Comparison of ENCODE assay signal across 9 cellular contexts in genomic region chr6:30612687-30613248, GRCh38. TPM values are rescaled to one million over a fixed set of nuclear protein-coding genes. Genes with fewer than 3 reads are reported as not detected.
DNase-seq lines count a peak whose midpoint lies in the region; ATAC-seq and TF ChIP-seq lines count a peak whose summit lies in the region.
"Had no signal": no experiment of that assay in that cellular context is flagged by ENCODE, and none has a peak within 500 bp of the region (broad histone marks: within the 10 kb centered on the region; RNA-seq: fewer than 3 reads in every experiment).

No MANE protein-coding gene starts in this region.

- H3K27me3 ChIP-seq in tibial nerve: no peaks in the 10 kb centered on the region

- H3K27ac Mint-ChIP-seq in activated naive CD4-positive, alpha-beta T cell treated with anti-CD3 and anti-CD28 coated beads for 36 hours: peak overlapping the region; percentile 95
- H3K27ac Mint-ChIP-seq in activated CD8-positive, alpha-beta T cell treated with anti-CD3 and anti-CD28 coated beads for 36 hours: peak overlapping the region; percentile 98

- POLR2A ChIA-PET in activated CD8-positive, alpha-beta T cell treated with anti-CD3 and anti-CD28 coated beads for 36 hours (lab: Charles Lee): interaction anchor here (0.8 to 5.3 kb wide), 16 partner anchors 12 to 146 kb away, joined by 3 to 121 read pairs (median 10); partner anchors contain the start of genes ABCF1, GNL1, PRR3 and TUBB

- DNase-seq in activated naive CD4-positive, alpha-beta T cell treated with anti-CD3 and anti-CD28 coated beads for 36 hours: no peak
- no peak for DNase-seq in activated naive CD4-positive, alpha-beta T cell treated with anti-CD3 and anti-CD28 coated beads, Interleukin-2, amount 50 U/mL, for 16 hours
- DNase-seq in activated CD8-positive, alpha-beta T cell treated with anti-CD3 and anti-CD28 coated beads for 36 hours: no peak
- DNase-seq in iris pigment epithelial cell (ENCODE audit: low read depth) (peak; percentile 77), tibial nerve (ENCODE audit: low spot score in 2 of 2) (no peak), RKO (ENCODE audit: low spot score) (no peak), DMS53 (lab: John Stamatoyannopoulos, UW) (no peak)
- DNase-seq: WERI-Rb-1 had no signal

- peaks cover 0 to 58% (median 39%) of the 10 kb centered on the region in 4 donors for H3K4me1 ChIP-seq in tibial nerve

- no peaks in the 10 kb centered on the region for H3K9me3 ChIP-seq in tibial nerve

- H3K4me1 Mint-ChIP-seq in activated naive CD4-positive, alpha-beta T cell treated with anti-CD3 and anti-CD28 coated beads for 36 hours (ENCODE audit: low read depth): peaks cover 53% of the 10 kb centered on the region
- H3K4me1 Mint-ChIP-seq in activated CD8-positive, alpha-beta T cell treated with anti-CD3 and anti-CD28 coated beads for 36 hours (ENCODE audit: low read depth): peaks cover 55% of the 10 kb centered on the region

- no peak for TF ChIP-seq CTCF in activated CD8-positive, alpha-beta T cell treated with anti-CD3 and anti-CD28 coated beads for 36 hours (IDR thresholded peaks at IDR 0.05)
- TF ChIP-seq CTCF in tibial nerve (IDR thresholded peaks at IDR 0.05): no peak

- peak overlapping the region; percentile 94 to 100 (median 97) for H3K27ac ChIP-seq in tibial nerve
- H3K27ac ChIP-seq: WERI-Rb-1 had no signal

- CTCF ChIA-PET in activated naive CD4-positive, alpha-beta T cell treated with anti-CD3 and anti-CD28 coated beads for 36 hours (lab: Charles Lee): interaction anchor here (0.7 to 3.7 kb wide), 12 partner anchors 15 to 475 kb away, joined by 3 to 38 read pairs (median 5); no protein-coding TSS in a partner anchor
- CTCF ChIA-PET in activated CD8-positive, alpha-beta T cell treated with anti-CD3 and anti-CD28 coated beads for 36 hours (lab: Charles Lee): interaction anchor here (0.8 to 4.7 kb wide), 21 partner anchors 8 to 475 kb away, joined by 3 to 50 read pairs (median 5); partner anchors contain the start of genes ABCF1 and ATAT1

- 43 to 47% methylated on average over 6 of the region's 6 CpGs for WGBS in tibial nerve, 2 donors

- peak overlapping the region; percentile 23 for H3K4me3 Mint-ChIP-seq in activated naive CD4-positive, alpha-beta T cell treated with anti-CD3 and anti-CD28 coated beads for 36 hours
- peak overlapping the region; percentile 95 for H3K4me3 Mint-ChIP-seq in activated CD8-positive, alpha-beta T cell treated with anti-CD3 and anti-CD28 coated beads for 36 hours

- TF ChIP-seq POLR2A in tibial nerve (IDR thresholded peaks at IDR 0.05): no peak

- H3K36me3 Mint-ChIP-seq in activated naive CD4-positive, alpha-beta T cell treated with anti-CD3 and anti-CD28 coated beads for 36 hours (ENCODE audit: low read depth): peaks cover 62% of the 10 kb centered on the region
- H3K36me3 Mint-ChIP-seq in activated CD8-positive, alpha-beta T cell treated with anti-CD3 and anti-CD28 coated beads for 36 hours (ENCODE audit: low read depth): peaks cover 84% of the 10 kb centered on the region

- no peak for ATAC-seq in activated CD8-positive, alpha-beta T cell treated with anti-CD3 and anti-CD28 coated beads for 36 hours
- ATAC-seq in activated CD4-positive, CD25-positive, alpha-beta regulatory T cell treated with anti-CD3 and anti-CD28 coated beads, Interleukin-2, amount 50 U/mL, for 24 hours: no peak

- no peak for TF ChIP-seq EP300 in tibial nerve (IDR thresholded peaks at IDR 0.05)

- H3K4me3 ChIP-seq in tibial nerve: no peak overlapping the region

- no peaks in the 10 kb centered on the region for H3K27me3 Mint-ChIP-seq in activated naive CD4-positive, alpha-beta T cell treated with anti-CD3 and anti-CD28 coated beads for 36 hours (ENCODE audit: low read depth)
- H3K27me3 Mint-ChIP-seq in activated CD8-positive, alpha-beta T cell treated with anti-CD3 and anti-CD28 coated beads for 36 hours: no peaks in the 10 kb centered on the region

- intact Hi-C loops in activated naive CD4-positive, alpha-beta T cell treated with anti-CD3 and anti-CD28 coated beads for 36 hours (cut with micrococcal nuclease): loop anchor here (10.0 kb wide), 1 partner anchor 548 kb away; the partner anchor contains the start of genes POLR1H and PPP1R11
- intact Hi-C loops in activated CD8-positive, alpha-beta T cell treated with anti-CD3 and anti-CD28 coated beads for 36 hours (cut with micrococcal nuclease): no loop called here

- peaks cover 7 to 31% (median 8%) of the 10 kb centered on the region in 3 donors for H3K36me3 ChIP-seq in tibial nerve

- H3K9me3 Mint-ChIP-seq in activated naive CD4-positive, alpha-beta T cell treated with anti-CD3 and anti-CD28 coated beads for 36 hours: no peaks in the 10 kb centered on the region
- H3K9me3 Mint-ChIP-seq in activated CD8-positive, alpha-beta T cell treated with anti-CD3 and anti-CD28 coated beads for 36 hours: no peaks in the 10 kb centered on the region

RNA-seq across cellular contexts. Expression of gene PPP1R10, which starts 4.3 kb away (rescaled TPM):
- 10 to 100 TPM; 47.1 to 49.1 TPM for total RNA-seq in activated naive CD4-positive, alpha-beta T cell treated with anti-CD3 and anti-CD28 coated beads for 36 hours
- total RNA-seq in activated CD8-positive, alpha-beta T cell treated with anti-CD3 and anti-CD28 coated beads for 36 hours: 10 to 100 TPM; 59.0 to 59.8 TPM
- 10 to 100 TPM; 29.4 to 48.6 (median 39.3) TPM for total RNA-seq in tibial nerve

RNA-seq across cellular contexts. Expression of gene MRPS18B, which starts 4.9 kb away (rescaled TPM):
- 100 to 1,000 TPM; 118 to 120 TPM for total RNA-seq in activated naive CD4-positive, alpha-beta T cell treated with anti-CD3 and anti-CD28 coated beads for 36 hours
- total RNA-seq in activated CD8-positive, alpha-beta T cell treated with anti-CD3 and anti-CD28 coated beads for 36 hours: 100 to 1,000 TPM; 109 to 110 TPM
- total RNA-seq in tibial nerve: 10 to 100 TPM; 36.9 to 67.7 (median 50.3) TPM

RNA-seq across cellular contexts. Expression of gene ATAT1, which starts 13.9 kb away (rescaled TPM):
- total RNA-seq in activated naive CD4-positive, alpha-beta T cell treated with anti-CD3 and anti-CD28 coated beads for 36 hours: 1 to 10 TPM; 6.9 to 7.5 TPM
- total RNA-seq in activated CD8-positive, alpha-beta T cell treated with anti-CD3 and anti-CD28 coated beads for 36 hours: 1 to 10 TPM; 7.5 to 7.8 TPM
- 10 to 100 TPM in 1 of 4 donors, 1 to 10 TPM in 3; 5.5 to 18.0 (median 7.7) TPM for total RNA-seq in tibial nerve

RNA-seq across cellular contexts. Expression of gene C6orf136, which starts 34.2 kb away (rescaled TPM):
- total RNA-seq in activated naive CD4-positive, alpha-beta T cell treated with anti-CD3 and anti-CD28 coated beads for 36 hours: 10 to 100 TPM; 33.6 TPM
- total RNA-seq in activated CD8-positive, alpha-beta T cell treated with anti-CD3 and anti-CD28 coated beads for 36 hours: 10 to 100 TPM; 34.8 to 40.1 TPM
- 10 to 100 TPM; 13.5 to 21.4 (median 20.7) TPM for total RNA-seq in tibial nerve

RNA-seq across cellular contexts. Expression of gene ABCF1, which starts 41.5 kb away (rescaled TPM):
- total RNA-seq in activated naive CD4-positive, alpha-beta T cell treated with anti-CD3 and anti-CD28 coated beads for 36 hours: 10 to 100 TPM; 79.5 to 82.7 TPM
- 10 to 100 TPM; 86.9 to 88.0 TPM for total RNA-seq in activated CD8-positive, alpha-beta T cell treated with anti-CD3 and anti-CD28 coated beads for 36 hours
- 10 to 100 TPM; 31.4 to 64.5 (median 36.9) TPM for total RNA-seq in tibial nerve
